1 cellular context compared by ENCODE assay signal in genomic region chr1:223706077-223706988, GRCh38.
TF ChIP-seq lines count a peak whose summit lies in the region.

No MANE protein-coding gene starts in this region.

TF ChIP-seq in H1, 55 proteins besides CTCF, POLR2A, EP300 and RAD21 (continued from another document):
- TF ChIP-seq TCF12 (IDR thresholded peaks at IDR 0.05; ENCODE audit: low read depth, low read length) = no peak
